In the genomic region with DNA sequence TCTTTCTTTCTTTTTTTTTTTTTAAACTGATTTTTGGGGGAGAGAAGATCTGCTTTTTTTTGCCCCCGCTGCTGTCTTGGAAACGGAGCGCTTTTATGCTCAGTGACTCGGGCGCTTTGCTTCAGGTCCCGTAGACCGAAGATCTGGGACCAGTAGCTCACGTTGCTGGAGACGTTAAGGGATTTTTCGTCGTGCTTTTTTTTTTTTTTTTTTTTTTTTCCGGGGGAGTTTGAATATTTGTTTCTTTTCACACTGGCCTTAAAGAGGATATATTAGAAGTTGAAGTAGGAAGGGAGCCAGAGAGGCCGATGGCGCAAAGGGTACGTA, we compare ENCODE assay signal across 8 cellular contexts. TPM values are rescaled to one million over a fixed set of nuclear protein-coding genes. Genes with fewer than 3 reads are reported as not detected.
A peak's percentile ranks its signal among the peaks of the same experiment; 100 is the strongest.
DNase-seq lines count a peak whose midpoint lies in the region; ATAC-seq, FAIRE-seq and TF ChIP-seq lines count a peak whose summit lies in the region.

No MANE protein-coding gene starts in this region.

- H3K27me3 ChIP-seq in BE2C: no peaks in the 10 kb centered on the region

- no peaks in the 10 kb centered on the region for H3K4me1 ChIP-seq in BE2C
- peaks cover 23% of the 10 kb centered on the region for H3K4me1 ChIP-seq in mucosa of descending colon (ENCODE audit: low read depth)

- H3K4me3 ChIP-seq in BE2C (ENCODE audit: low read depth, low read length) (peak overlapping the region; percentile 83), mucosa of descending colon (no peak overlapping the region)

- no peaks in the 10 kb centered on the region for H3K9me3 Mint-ChIP-seq in effector memory CD8-positive, alpha-beta T cell
- H3K9me3 Mint-ChIP-seq in natural killer cell treated with Interleukin-12 subunit alpha and Interleukin-12 subunit beta and Interleukin-15 and Interleukin-18, amount 100 ng/mL, for 72 hours: no peaks in the 10 kb centered on the region

- H3K27ac Mint-ChIP-seq in effector memory CD8-positive, alpha-beta T cell: no peak overlapping the region
- H3K27ac Mint-ChIP-seq in natural killer cell treated with Interleukin-12 subunit alpha and Interleukin-12 subunit beta and Interleukin-15 and Interleukin-18, amount 100 ng/mL, for 72 hours: peak overlapping the region; percentile 11 to 76

- H3K9me3 ChIP-seq in BE2C: no peaks in the 10 kb centered on the region
- no peaks in the 10 kb centered on the region for H3K9me3 ChIP-seq in mucosa of descending colon

- peak overlapping the region; percentile 79 to 88 for H3K4me3 Mint-ChIP-seq in effector memory CD8-positive, alpha-beta T cell
- H3K4me3 Mint-ChIP-seq in natural killer cell treated with Interleukin-12 subunit alpha and Interleukin-12 subunit beta and Interleukin-15 and Interleukin-18, amount 100 ng/mL, for 72 hours: peak overlapping the region; percentile 87

- intact Hi-C loops in mucosa of descending colon (cut with DNase I, micrococcal nuclease): loop anchor here (5.0 to 10.0 kb wide), 2 partner anchors 139 to 142 kb away; no protein-coding TSS in a partner anchor

- no peak for FAIRE-seq in GM19239 (lab: Jason Lieb, UNC)

- H3K36me3 Mint-ChIP-seq in effector memory CD8-positive, alpha-beta T cell (ENCODE audit: insufficient read depth): no peaks in the 10 kb centered on the region
- H3K36me3 Mint-ChIP-seq in natural killer cell treated with Interleukin-12 subunit alpha and Interleukin-12 subunit beta and Interleukin-15 and Interleukin-18, amount 100 ng/mL, for 72 hours: peaks cover 4% of the 10 kb centered on the region

- peaks cover 14 to 24% of the 10 kb centered on the region in 2 donors for H3K4me1 Mint-ChIP-seq in effector memory CD8-positive, alpha-beta T cell (ENCODE audit: low read depth in 2 of 2)
- H3K4me1 Mint-ChIP-seq in natural killer cell treated with Interleukin-12 subunit alpha and Interleukin-12 subunit beta and Interleukin-15 and Interleukin-18, amount 100 ng/mL, for 72 hours (ENCODE audit: low read depth in 2 of 2): peaks cover 24 to 25% of the 10 kb centered on the region in 2 donors

- TF ChIP-seq CTCF in BE2C (IDR thresholded peaks at IDR 0.05; ENCODE audit: low read depth, low read length) (no peak), mucosa of descending colon (IDR thresholded peaks at IDR 0.05) (no peak)

- no peak for DNase-seq in BE2C
- DNase-seq in M059J (ENCODE audit: low read depth): peak; percentile 38
- no peak for DNase-seq in effector memory CD8-positive, alpha-beta T cell
- DNase-seq in natural killer cell treated with Interleukin-12 subunit alpha and Interleukin-12 subunit beta and Interleukin-15 and Interleukin-18, amount 100 ng/mL, for 72 hours (ENCODE audit: low spot score): no peak
- DNase-seq in GM19239 (ENCODE audit: insufficient read length, low spot score): no peak
- no peak for DNase-seq in mucosa of descending colon
- no peak for DNase-seq in kidney tubule cell (ENCODE audit: low spot score)

- H3K36me3 ChIP-seq in BE2C (no peaks in the 10 kb centered on the region), mucosa of descending colon (ENCODE audit: low read depth) (no peaks in the 10 kb centered on the region)

- H3K27me3 Mint-ChIP-seq in effector memory CD8-positive, alpha-beta T cell: peaks cover 77 to 78% of the 10 kb centered on the region in 2 donors
- H3K27me3 Mint-ChIP-seq in natural killer cell treated with Interleukin-12 subunit alpha and Interleukin-12 subunit beta and Interleukin-15 and Interleukin-18, amount 100 ng/mL, for 72 hours: peaks cover 52 to 79% of the 10 kb centered on the region in 2 donors

- no peak for ATAC-seq in effector memory CD8-positive, alpha-beta T cell (replicated peaks)
- no peak for ATAC-seq in natural killer cell treated with Interleukin-12 subunit alpha and Interleukin-12 subunit beta and Interleukin-15 and Interleukin-18, amount 100 ng/mL, for 72 hours
- ATAC-seq in mucosa of descending colon: no peak
- ATAC-seq in GM19324 (IDR thresholded peaks at IDR 0.05; ENCODE audit: low FRiP score, unreplicated experiment): no peak

RNA-seq across cellular contexts. Expression of gene MEIS1, which starts 0.6 kb away (rescaled TPM):
- polyA plus RNA-seq in BE2C (2012; ENCODE audit: insufficient read depth, insufficient read length, low read depth): 21.8 TPM
- total RNA-seq in M059J (2014; rRNA removed; shearing (Covaris generic)): 3.4 and 4.5 TPM in 2 replicates
- total RNA-seq in natural killer cell treated with Interleukin-12 subunit alpha and Interleukin-12 subunit beta and Interleukin-15 and Interleukin-18, amount 100 ng/mL, for 72 hours: 1 to 10 TPM in 1 of 2 donors, under 1 TPM in 1; 0.53 to 3.6 TPM
- total RNA-seq in mucosa of descending colon: 100 to 1,000 TPM in 1 of 3 donors, 10 to 100 TPM in 2; 23.2 to 196 (median 33.4) TPM

Comparison
In these comparisons a context has a peak if more than half of its experiments do, and no peak if none do; other contexts are left out.
1. H3K27ac Mint-ChIP-seq: peak in natural killer cell treated with Interleukin-12 subunit alpha and Interleukin-12 subunit beta and Interleukin-15 and Interleukin-18, amount 100 ng/mL, for 72 hours (2 of 2); none in effector memory CD8-positive, alpha-beta T cell (0 of 2).